ENCODE assay signal across 8 cellular contexts in the genomic region with DNA sequence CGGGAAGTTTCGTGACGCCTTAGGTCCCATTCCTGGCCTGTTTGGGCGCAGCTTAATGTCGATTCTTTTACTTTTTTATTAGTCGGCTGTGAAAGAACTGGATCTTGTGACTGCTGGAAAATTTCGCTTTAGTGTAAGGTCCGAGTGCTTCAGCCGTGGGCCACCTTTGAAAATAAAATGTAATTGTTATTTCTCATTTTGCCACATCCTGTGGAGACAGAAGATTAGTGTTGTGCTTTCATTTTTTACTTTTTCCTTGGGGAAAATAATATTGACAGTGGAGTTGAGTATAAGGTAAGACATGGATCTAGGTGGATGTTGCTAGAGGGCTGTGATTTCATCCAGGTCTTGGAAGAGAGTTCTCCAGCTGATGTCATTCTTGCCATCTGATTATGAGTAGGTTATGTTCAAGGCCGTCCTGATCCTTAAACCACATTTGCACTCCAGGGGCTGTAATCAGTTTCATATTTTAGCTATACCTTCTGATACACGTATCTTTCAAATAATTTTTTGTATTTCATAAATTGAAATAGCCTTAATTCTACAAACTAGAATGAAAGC. TPM values are rescaled to one million over a fixed set of nuclear protein-coding genes. Genes with fewer than 3 reads are reported as not detected.
DNase-seq lines count a peak whose midpoint lies in the region; ATAC-seq and TF ChIP-seq lines count a peak whose summit lies in the region.

No MANE protein-coding gene starts in this region.

- H3K9me3 Mint-ChIP-seq in osteocyte (ENCODE audit: unreplicated experiment), result no peaks in the 10 kb centered on the region

- peaks cover 7% of the 10 kb centered on the region for H3K36me3 Mint-ChIP-seq in osteocyte (ENCODE audit: unreplicated experiment)

- peaks cover 6 to 67% (median 18%) of the 10 kb centered on the region in 3 donors for H3K4me1 ChIP-seq in esophagus squamous epithelium

- H3K9ac ChIP-seq in SK-N-MC (ENCODE audit: insufficient read length), result peak overlapping the region; percentile 85

- H3K27me3 Mint-ChIP-seq in osteocyte (ENCODE audit: unreplicated experiment), result peaks cover 26% of the 10 kb centered on the region

- H3K27me3 ChIP-seq in esophagus squamous epithelium, result no peaks in the 10 kb centered on the region

- intact Hi-C loops in esophagus squamous epithelium (cut with DNase I), result no loop called here

- peak overlapping the region; percentile 98 for H3K4me3 Mint-ChIP-seq in osteocyte (ENCODE audit: unreplicated experiment)

- H3K4me1 Mint-ChIP-seq in osteocyte (ENCODE audit: unreplicated experiment), result peaks cover 40% of the 10 kb centered on the region

- H3K4me3 ChIP-seq in GM08714 (ENCODE audit: low read length) (peak overlapping the region; percentile 98), SK-N-MC (peak overlapping the region; percentile 87), esophagus squamous epithelium (peak overlapping the region; percentile 64 to 96 (median 82))

- H3K27ac ChIP-seq in SK-N-MC (no peak overlapping the region), esophagus squamous epithelium (peak overlapping the region; percentile 89 to 97 (median 92))

- no peaks in the 10 kb centered on the region for H3K9me3 ChIP-seq in SK-N-MC (ENCODE audit: low read depth, low read length)
- no peaks in the 10 kb centered on the region for H3K9me3 ChIP-seq in esophagus squamous epithelium

- in situ Hi-C loops in G401 (cut with HindIII; ENCODE audit: low sequenced_read_pairs), result no loop called here

- TF ChIP-seq CTCF in esophagus squamous epithelium (IDR thresholded peaks at IDR 0.05), result no peak
- TF ChIP-seq CTCF in osteocyte (IDR thresholded peaks at IDR 0.05), result no peak

- no peak for TF ChIP-seq POLR2A in esophagus squamous epithelium (IDR thresholded peaks at IDR 0.05)

- no peaks in the 10 kb centered on the region for H3K36me3 ChIP-seq in SK-N-MC (ENCODE audit: insufficient read depth, low read length)
- H3K36me3 ChIP-seq in esophagus squamous epithelium, result peaks cover 0 to 2% (median 0%) of the 10 kb centered on the region in 3 donors

- H3K27ac Mint-ChIP-seq in osteocyte (ENCODE audit: unreplicated experiment), result peak overlapping the region; percentile 98

- WGBS in esophagus squamous epithelium, 2 donors, result 2% methylated on average over 10 of the region's 11 CpGs

- DNase-seq in SK-N-MC (ENCODE audit: low read depth, low spot score) (no peak), esophagus squamous epithelium (lab: John Stamatoyannopoulos, UW) (no peak), osteocyte (ENCODE audit: extremely low spot score, unreplicated experiment) (no peak), G401 (ENCODE audit: low spot score) (no peak)
- DNase-seq in effector CD8-positive, alpha-beta T cell (lab: John Stamatoyannopoulos, UW), result no peak

- ATAC-seq in GM18868 (IDR thresholded peaks at IDR 0.05; ENCODE audit: unreplicated experiment), result no peak
- no peak for ATAC-seq in HG03175 (IDR thresholded peaks at IDR 0.05; ENCODE audit: unreplicated experiment)

RNA-seq across cellular contexts. Expression of a gene that starts 0.9 kb away (rescaled TPM):
- 10 to 100 TPM; 40.4 to 72.6 (median 56.9) TPM for total RNA-seq in esophagus squamous epithelium
- total RNA-seq in osteocyte, result 139 and 142 TPM in 2 replicates
- 35.1 and 65.5 TPM in 2 replicates for total RNA-seq in G401 (2014; rRNA removed; shearing (Covaris generic))
